In the genomic region with DNA sequence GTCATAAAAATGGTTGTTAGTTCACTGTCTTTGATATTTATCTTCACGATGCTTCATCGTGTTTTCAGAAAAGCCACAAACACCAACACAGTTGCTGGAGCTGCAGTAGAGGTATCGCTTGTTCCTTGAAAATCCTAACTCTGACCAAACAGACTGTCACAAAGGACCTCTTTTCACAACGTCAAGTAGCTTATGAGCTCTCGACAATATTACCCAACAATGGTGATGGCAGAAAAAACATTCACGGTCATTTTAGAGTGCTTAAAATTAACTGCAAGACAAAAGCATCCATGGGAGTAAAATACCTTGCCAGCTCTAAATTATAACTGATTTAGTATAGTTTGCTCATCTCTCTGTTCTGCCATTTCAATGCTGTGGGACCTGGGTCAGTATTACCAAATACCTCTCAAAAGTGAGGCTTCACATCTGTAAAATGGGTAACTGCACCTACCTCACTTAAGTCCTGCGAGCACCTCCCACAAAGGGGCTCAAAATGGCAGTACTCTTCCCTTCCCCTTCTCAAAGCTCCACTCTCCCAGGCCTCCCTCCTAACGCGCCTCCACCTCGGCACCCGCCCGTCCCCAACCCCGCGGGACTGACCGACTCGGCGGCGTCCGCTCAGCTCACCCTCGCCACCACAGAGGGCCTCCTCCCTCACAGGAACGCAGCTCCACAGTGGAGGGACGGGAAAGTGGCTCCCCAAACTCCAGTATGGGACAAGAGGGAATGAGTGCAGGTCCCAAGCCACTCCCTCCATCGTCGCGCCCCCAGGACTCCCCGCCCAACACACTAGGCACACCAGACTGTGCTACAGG, we compare ENCODE assay signal across 8 cellular contexts. TPM values are rescaled to one million over a fixed set of nuclear protein-coding genes. Genes with fewer than 3 reads are reported as not detected.
DNase-seq lines count a peak whose midpoint lies in the region; ATAC-seq and TF ChIP-seq lines count a peak whose summit lies in the region.

No MANE protein-coding gene starts in this region.

- POLR2A ChIA-PET in activated B cell treated with CpG ODN at 0.5 μM for 24 hours (lab: Charles Lee), result interaction anchor here (0.7 to 1.7 kb wide), 10 partner anchors 11 to 1647 kb away, joined by 3 to 16 read pairs (median 5); a partner anchor contains a TSS

- peak overlapping the region; percentile 96 for H3K27ac ChIP-seq in neuronal stem cell (replicated peaks; ENCODE audit: low read length)

- peak overlapping the region; percentile 94 for H2AFZ ChIP-seq in neuronal stem cell (ENCODE audit: low read length)

- no peak overlapping the region for H3K4ac ChIP-seq in neuronal stem cell (ENCODE audit: low read length)

- H3K36me3 Mint-ChIP-seq in activated B cell treated with CpG ODN at 0.5 μM for 24 hours (ENCODE audit: low read depth), result peaks cover 19% of the 10 kb centered on the region

- H3K4me3 Mint-ChIP-seq in activated B cell treated with CpG ODN at 0.5 μM for 24 hours, result peak overlapping the region; percentile 94

- intact Hi-C loops in activated B cell treated with CpG ODN at 0.5 μM for 24 hours (cut with micrococcal nuclease), result loop anchor here (1.0 to 5.0 kb wide), 8 partner anchors 10 to 771 kb away; a partner anchor contains a TSS

- peaks cover 35% of the 10 kb centered on the region for H3K4me1 Mint-ChIP-seq in activated B cell treated with CpG ODN at 0.5 μM for 24 hours

- H3K79me1 ChIP-seq in neuronal stem cell (ENCODE audit: low read depth, low read length), result peaks cover 3% of the 10 kb centered on the region

- H2BK120ac ChIP-seq in neuronal stem cell (ENCODE audit: low read depth, low read length), result no peak overlapping the region

- peak overlapping the region; percentile 87 for H3K18ac ChIP-seq in neuronal stem cell (ENCODE audit: low read length)

- peak overlapping the region; percentile 63 for H2BK12ac ChIP-seq in neuronal stem cell (ENCODE audit: low read length)

- H3K27me3 Mint-ChIP-seq in activated B cell treated with CpG ODN at 0.5 μM for 24 hours, result no peaks in the 10 kb centered on the region

- H3K9me3 ChIP-seq in neuronal stem cell (replicated peaks in 1 of 2; ENCODE audit: control insufficient read depth in 2 of 2, insufficient read depth in 1 of 2, low read depth in 1 of 2, low read length in 2 of 2), result no peaks in the 10 kb centered on the region

- peaks cover 0 to 8% of the 10 kb centered on the region in 2 donors for H3K4me1 ChIP-seq in neuronal stem cell (ENCODE audit: control insufficient read depth in 2 of 2, insufficient read depth in 1 of 2, low read depth in 1 of 2, low read length in 2 of 2)

- H2BK5ac ChIP-seq in neuronal stem cell (ENCODE audit: low read length), result peak overlapping the region; percentile 60

- H2BK15ac ChIP-seq in neuronal stem cell (ENCODE audit: low read length), result peak overlapping the region; percentile 25

- H3K4me2 ChIP-seq in neuronal stem cell (ENCODE audit: insufficient read depth, low read length, poor library complexity, severe bottlenecking), result peak overlapping the region; percentile 45

- peak; percentile 6 for ATAC-seq in GM19468 (IDR thresholded peaks at IDR 0.05; ENCODE audit: extremely low read depth, unreplicated experiment)
- ATAC-seq in HG03571 (IDR thresholded peaks at IDR 0.05; ENCODE audit: unreplicated experiment), result peak; percentile 29
- ATAC-seq in activated B cell treated with CpG ODN at 0.5 μM for 24 hours (ENCODE audit: low read depth), result peak; percentile 38

- DNase-seq in EH (ENCODE audit: low read depth) (peak; percentile 50), activated B cell treated with CpG ODN at 0.5 μM for 24 hours (no peak), foreskin fibroblast (peak in 1 of 2 donors; percentile 36), neuronal stem cell (ENCODE audit: low spot score) (peak; percentile 14), cortex of kidney (lab: John Stamatoyannopoulos, UW) (no peak)
- DNase-seq in effector CD8-positive, alpha-beta T cell (lab: John Stamatoyannopoulos, UW), result no peak

- H3K9ac ChIP-seq in neuronal stem cell (ENCODE audit: low read depth, low read length, poor library complexity), result peak overlapping the region; percentile 95

- CTCF ChIA-PET in activated B cell treated with CpG ODN at 0.5 μM for 24 hours (lab: Charles Lee), result interaction anchor here (0.7 to 1.4 kb wide), 4 partner anchors 9 to 52 kb away, joined by 3 read pairs; a partner anchor contains a TSS

- no peak overlapping the region for H4K8ac ChIP-seq in neuronal stem cell (ENCODE audit: low read depth, low read length)

- no CpG with 5 or more reads among the region's 26 CpGs for WGBS in neuronal stem cell (ENCODE audit: extremely low coverage in 2 of 2, insufficient read length in 2 of 2, insufficient replicate concordance in 1 of 2), 2 donors

- H3K27ac Mint-ChIP-seq in activated B cell treated with CpG ODN at 0.5 μM for 24 hours, result peak overlapping the region; percentile 90

- H3K4me3 ChIP-seq in foreskin fibroblast (ENCODE audit: low read depth in 1 of 2, low read length in 2 of 2) (peak overlapping the region; percentile 79 to 83), neuronal stem cell (ENCODE audit: low read length in 2 of 2) (peak overlapping the region; percentile 53 to 97)

- H3K36me3 ChIP-seq in neuronal stem cell (replicated peaks in 1 of 2; ENCODE audit: control insufficient read depth in 2 of 2, insufficient read depth in 2 of 2, low read length in 2 of 2), result peaks cover 0 to 6% of the 10 kb centered on the region in 2 donors

- H3K23ac ChIP-seq in neuronal stem cell (ENCODE audit: low read depth, low read length, poor library complexity), result peak overlapping the region; percentile 82

- peak overlapping the region; percentile 47 for H4K91ac ChIP-seq in neuronal stem cell (ENCODE audit: low read depth, low read length, poor library complexity)

- peak overlapping the region; percentile 48 for H2AK5ac ChIP-seq in neuronal stem cell (ENCODE audit: low read depth, low read length)

- H3K9me3 Mint-ChIP-seq in activated B cell treated with CpG ODN at 0.5 μM for 24 hours, result no peaks in the 10 kb centered on the region

- H3K14ac ChIP-seq in neuronal stem cell (ENCODE audit: low read length), result peak overlapping the region; percentile 39

- H3K27me3 ChIP-seq in neuronal stem cell (ENCODE audit: control insufficient read depth in 3 of 3, insufficient read depth in 3 of 3, low read depth in 1 of 3, low read length in 3 of 3), result peaks cover 0 to 30% (median 0%) of the 10 kb centered on the region in 3 experiments

- TF ChIP-seq CTCF in activated B cell treated with CpG ODN at 0.5 μM for 24 hours (IDR thresholded peaks at IDR 0.05) (no peak), foreskin fibroblast (IDR thresholded peaks at IDR 0.05; ENCODE audit: low read depth, low read length) (no peak)

RNA-seq across cellular contexts. Expression of a gene that starts 0.5 kb away (rescaled TPM):
- total RNA-seq in activated B cell treated with CpG ODN at 0.5 μM for 24 hours, result 23.4 TPM in 2 replicates
- 44.2 TPM for polyA plus RNA-seq in neuronal stem cell (2013, experiment 1 of 2)
- 43.4 TPM for polyA plus RNA-seq in neuronal stem cell (2013, experiment 2 of 2)

RNA-seq across cellular contexts. Expression of a gene that starts 49.6 kb away (rescaled TPM):
- 35.2 and 40.4 TPM in 2 replicates for total RNA-seq in activated B cell treated with CpG ODN at 0.5 μM for 24 hours
- polyA plus RNA-seq in neuronal stem cell (2013, experiment 1 of 2), result 430 TPM
- polyA plus RNA-seq in neuronal stem cell (2013, experiment 2 of 2), result 436 TPM

RNA-seq across cellular contexts. Expression of a gene that starts 50.0 kb away (rescaled TPM):
- total RNA-seq in activated B cell treated with CpG ODN at 0.5 μM for 24 hours, result 20.8 and 26.7 TPM in 2 replicates
- 23.8 TPM for polyA plus RNA-seq in neuronal stem cell (2013, experiment 1 of 2)
- polyA plus RNA-seq in neuronal stem cell (2013, experiment 2 of 2), result 24.0 TPM

Comparison
In these comparisons a context has a peak if more than half of its experiments do, and no peak if none do; other contexts are left out.
1. DNase-seq: peak in EH (single experiment) and neuronal stem cell (single experiment); none in activated B cell treated with CpG ODN at 0.5 μM for 24 hours (single experiment), effector CD8-positive, alpha-beta T cell (single experiment) and cortex of kidney (single experiment).
2. Peak in every context shown above with its lines, with median percentiles within 50 percentile points of each other: ATAC-seq.